32 cellular contexts compared by ENCODE assay signal in the genomic region with DNA sequence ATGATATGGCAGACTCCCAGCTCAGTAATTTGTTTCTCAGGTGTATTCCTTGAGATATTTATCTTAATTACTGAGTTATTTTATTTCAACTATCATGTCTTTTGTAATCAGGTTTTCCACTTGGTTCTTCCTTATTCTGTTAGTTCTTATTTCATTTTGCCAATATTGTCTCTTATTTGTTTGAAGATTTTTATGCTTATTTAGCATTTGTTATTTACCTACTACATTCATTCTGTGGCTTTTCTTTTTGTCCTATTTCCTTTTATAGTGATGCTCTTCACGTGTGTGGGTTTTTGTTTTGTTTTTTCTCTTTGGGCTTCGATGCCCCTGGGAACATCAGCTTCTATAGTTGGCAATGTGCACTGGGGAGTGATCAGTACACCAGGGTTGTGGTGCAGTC.
"Had no signal": no experiment of that assay in that cellular context is flagged by ENCODE, and none has a peak within 500 bp of the region (broad histone marks: within the 10 kb centered on the region; RNA-seq: fewer than 3 reads in every experiment).

No MANE protein-coding gene starts in this region.

- H3K4me3 ChIP-seq: esophagus muscularis mucosa, gastrocnemius medialis had no signal

- FAIRE-seq: astrocyte, bronchial epithelial cell, colon had no signal

- H3K4me1 ChIP-seq: esophagus muscularis mucosa, foreskin keratinocyte, gastrocnemius medialis had no signal

- H3K36me3 ChIP-seq: brain microvascular endothelial cell, esophagus muscularis mucosa, gastrocnemius medialis, WERI-Rb-1 had no signal

- H3K27ac ChIP-seq: brain microvascular endothelial cell, esophagus muscularis mucosa, foreskin keratinocyte, gastrocnemius medialis, WERI-Rb-1 had no signal

- ATAC-seq: activated CD4-positive, CD25-positive, alpha-beta regulatory T cell treated with anti-CD3 and anti-CD28 coated beads, Interleukin-2, amount 50 U/mL, for 24 hours; activated CD8-positive, alpha-beta T cell treated with anti-CD3 and anti-CD28 coated beads for 36 hours; activated T-cell treated with anti-CD3 and anti-CD28 coated beads, Interleukin-2, amount 50 U/mL, for 4 hours; activated T-helper 17 cell treated with anti-CD3 and anti-CD28 coated beads, Interleukin-2, amount 50 U/mL, for 72 hours; effector memory CD8-positive, alpha-beta T cell; foreskin keratinocyte; gastrocnemius medialis; T-helper 17 cell had no signal

- H3K9me3 ChIP-seq: gastrocnemius medialis had no signal

- DNase-seq: activated B cell treated with CpG ODN at 0.5 μM for 24 hours; activated CD4-positive, alpha-beta T cell treated with anti-CD3 and anti-CD28 coated beads for 48 hours; activated CD4-positive, alpha-beta T cell treated with anti-CD3 and anti-CD28 coated beads, Interleukin-2, amount 50 U/mL, for 1 hour; activated CD4-positive, alpha-beta T cell treated with anti-CD3 and anti-CD28 coated beads, Interleukin-2, amount 50 U/mL, for 48 hours; activated CD8-positive, alpha-beta memory T cell treated with anti-CD3 and anti-CD28 coated beads for 24 hours; activated CD8-positive, alpha-beta T cell treated with anti-CD3 and anti-CD28 coated beads for 36 hours; activated effector memory CD4-positive, alpha-beta T cell treated with Interleukin-2 at 50 U/mL for 16 hours; activated gamma-delta T cell treated with Interleukin-2 at 50 U/mL for 16 hours; activated naive CD4-positive, alpha-beta T cell treated with anti-CD3 and anti-CD28 coated beads, Interleukin-2, amount 50 U/mL, for 16 hours; activated naive CD4-positive, alpha-beta T cell treated with Interleukin-2 at 50 U/mL for 16 hours; activated T-cell treated with anti-CD3 and anti-CD28 coated beads, Interleukin-2, amount 50 U/mL, for 4 hours; amniotic stem cell; anterior cingulate cortex; brain microvascular endothelial cell; cortex of kidney; dermis blood vessel endothelial cell; effector CD4-positive, alpha-beta T cell; effector memory CD8-positive, alpha-beta T cell; erythroblast; foreskin keratinocyte; gastrocnemius medialis; glutamatergic neuron; T-helper 1 cell; T-helper 17 cell; T1000; WERI-Rb-1 had no signal

- H3K27me3 ChIP-seq: brain microvascular endothelial cell, esophagus muscularis mucosa, gastrocnemius medialis had no signal
